Comparison of ENCODE assay signal across 1 cellular context in the genomic region with DNA sequence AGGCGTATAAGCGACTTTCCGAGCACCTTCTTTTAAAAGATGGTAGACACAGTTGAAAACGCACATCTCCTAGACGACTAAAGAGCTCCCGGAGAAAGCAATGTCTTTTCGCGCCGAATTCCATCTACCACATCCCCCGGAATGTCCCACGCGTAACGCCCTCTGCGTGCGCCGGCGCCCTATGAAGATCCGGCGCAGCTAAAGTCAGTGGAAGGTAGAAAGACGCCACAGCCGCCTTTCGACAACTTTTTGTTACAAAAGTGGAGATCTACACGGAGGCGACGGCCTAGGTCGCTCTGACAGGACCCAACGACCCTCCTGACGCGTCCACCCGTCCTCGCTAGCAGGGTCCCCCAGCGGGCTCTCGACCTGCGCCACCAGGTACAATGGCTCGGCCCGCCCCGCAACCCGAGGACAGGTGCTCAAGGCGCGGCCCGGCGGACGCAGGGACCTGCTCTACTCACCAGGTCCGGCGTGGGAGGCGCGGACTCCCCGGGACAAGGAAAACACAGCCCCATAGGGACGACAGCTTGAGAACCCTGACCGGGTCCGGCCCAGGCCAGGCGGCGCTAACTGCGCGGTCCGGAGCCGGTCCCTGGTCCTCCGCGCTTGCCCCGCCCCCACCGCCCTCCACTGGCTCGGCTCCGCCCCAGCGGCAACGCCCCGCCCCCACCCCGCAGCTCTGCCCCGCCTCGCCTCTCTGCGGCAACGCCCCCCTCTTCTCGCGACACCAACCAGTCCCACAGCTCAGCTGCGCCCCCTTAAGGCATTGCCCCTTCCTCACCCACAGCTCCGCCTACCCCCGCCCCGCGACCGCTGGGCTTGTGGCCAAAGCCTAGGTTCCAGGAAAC.
TF ChIP-seq lines count a peak whose summit lies in the region.

A gene with protein sequence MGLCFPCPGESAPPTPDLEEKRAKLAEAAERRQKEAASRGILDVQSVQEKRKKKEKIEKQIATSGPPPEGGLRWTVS (minus strand): TSS at position 571 of the 851 bp plus-strand sequence. CDS start 53 bp downstream, at position 518.

TF ChIP-seq in K562, 482 proteins besides CTCF, POLR2A, EP300 and RAD21 (continued from another document and continues in another):
- TF ChIP-seq, protein P1, sequence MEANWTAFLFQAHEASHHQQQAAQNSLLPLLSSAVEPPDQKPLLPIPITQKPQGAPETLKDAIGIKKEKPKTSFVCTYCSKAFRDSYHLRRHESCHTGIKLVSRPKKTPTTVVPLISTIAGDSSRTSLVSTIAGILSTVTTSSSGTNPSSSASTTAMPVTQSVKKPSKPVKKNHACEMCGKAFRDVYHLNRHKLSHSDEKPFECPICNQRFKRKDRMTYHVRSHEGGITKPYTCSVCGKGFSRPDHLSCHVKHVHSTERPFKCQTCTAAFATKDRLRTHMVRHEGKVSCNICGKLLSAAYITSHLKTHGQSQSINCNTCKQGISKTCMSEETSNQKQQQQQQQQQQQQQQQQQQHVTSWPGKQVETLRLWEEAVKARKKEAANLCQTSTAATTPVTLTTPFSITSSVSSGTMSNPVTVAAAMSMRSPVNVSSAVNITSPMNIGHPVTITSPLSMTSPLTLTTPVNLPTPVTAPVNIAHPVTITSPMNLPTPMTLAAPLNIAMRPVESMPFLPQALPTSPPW (CRISPR knock-in tag; IDR thresholded peaks at IDR 0.05): peak; percentile 91
- TF ChIP-seq NFIC (IDR thresholded peaks at IDR 0.05) (peak; percentile 93), ZNF445 (CRISPR knock-in tag; IDR thresholded peaks at IDR 0.05; ENCODE audit: low read depth) (no peak), SUPT5H (IDR thresholded peaks at IDR 0.05) (peak; percentile 85), ZNF24 (IDR thresholded peaks at IDR 0.05) (0 out of 2 replicates have a peak, but pooled peaks have one; percentile 19), ZBTB7A (IDR thresholded peaks at IDR 0.05; ENCODE audit: borderline replicate concordance, control insufficient read depth, low read depth, low read length) (peak; percentile 39; the same call in 1 of the 2 replicates), RBM25 (IDR thresholded peaks at IDR 0.05; ENCODE audit: low read depth, low read length, severe bottlenecking) (peak; percentile 27), TAF9B (IDR thresholded peaks at IDR 0.05; ENCODE audit: partially characterized antibody) (peak; percentile 17), CCAR2 (IDR thresholded peaks at IDR 0.05; ENCODE audit: low read depth, low read length) (no peak), RBBP5 (IDR thresholded peaks at IDR 0.05; ENCODE audit: borderline replicate concordance, insufficient read depth, low read length, poor library complexity, severe bottlenecking) (peak; percentile 81), YY1 (IDR thresholded peaks at IDR 0.05; ENCODE audit: borderline replicate concordance in 1 of 3, control insufficient read depth in 1 of 3, extremely low read depth in 1 of 3, insufficient read depth in 3 of 3, insufficient read length in 1 of 3, insufficient replicate concordance in 2 of 3, low read depth in 1 of 3, low read length in 2 of 3) (peak in 2 of 3 experiments; percentile 20 to 69), ZFX (CRISPR knock-in tag; IDR thresholded peaks at IDR 0.05) (peak; percentile 94), EP400 (IDR thresholded peaks at IDR 0.05) (peak; percentile 72), PHF8 (IDR thresholded peaks at IDR 0.05; ENCODE audit: borderline replicate concordance, low read length) (peak; percentile 96), POLR3A (IDR thresholded peaks at IDR 0.05; ENCODE audit: borderline replicate concordance, extremely low read depth, insufficient read depth, insufficient read length) (no peak), CXXC5 (CRISPR knock-in tag; IDR thresholded peaks at IDR 0.05) (peak; percentile 79), MAZ (CRISPR knock-in tag; conservative IDR thresholded peaks at IDR 0.05 in 1 of 2, IDR thresholded peaks at IDR 0.05 in 1 of 2) (peak; percentile 69 to 92; a peak in 3 of 4 replicates), ATF7 (IDR thresholded peaks at IDR 0.05) (peak; percentile 73; the same call in 1 of the 2 replicates), ZNF174 (CRISPR knock-in tag; IDR thresholded peaks at IDR 0.05) (0 out of 2 replicates have a peak, but pooled peaks have one; percentile 46), FOXM1 (IDR thresholded peaks at IDR 0.05; ENCODE audit: low read depth) (no peak), FOXM1 (CRISPR knock-in tag; IDR thresholded peaks at IDR 0.05; ENCODE audit: low read depth) (0 out of 2 replicates have a peak, but pooled peaks have one; percentile 68), KDM5B (IDR thresholded peaks at IDR 0.05; ENCODE audit: insufficient replicate concordance, low read depth, low read length) (peak; percentile 89), CHD2 (IDR thresholded peaks at IDR 0.05; ENCODE audit: low read depth, low read length) (peak; percentile 95), RB1 (IDR thresholded peaks at IDR 0.05; ENCODE audit: low read depth) (peak; percentile 43; the same call in 1 of the 2 replicates), MBD2 (IDR thresholded peaks at IDR 0.05; ENCODE audit: borderline replicate concordance, low read depth) (0 out of 2 replicates have a peak, but pooled peaks have one; percentile 44), NR2C2 (CRISPR knock-in tag; IDR thresholded peaks at IDR 0.05) (no peak), NR2C2 (tag; IDR thresholded peaks at IDR 0.05) (no peak)
- TF ChIP-seq, protein P2, sequence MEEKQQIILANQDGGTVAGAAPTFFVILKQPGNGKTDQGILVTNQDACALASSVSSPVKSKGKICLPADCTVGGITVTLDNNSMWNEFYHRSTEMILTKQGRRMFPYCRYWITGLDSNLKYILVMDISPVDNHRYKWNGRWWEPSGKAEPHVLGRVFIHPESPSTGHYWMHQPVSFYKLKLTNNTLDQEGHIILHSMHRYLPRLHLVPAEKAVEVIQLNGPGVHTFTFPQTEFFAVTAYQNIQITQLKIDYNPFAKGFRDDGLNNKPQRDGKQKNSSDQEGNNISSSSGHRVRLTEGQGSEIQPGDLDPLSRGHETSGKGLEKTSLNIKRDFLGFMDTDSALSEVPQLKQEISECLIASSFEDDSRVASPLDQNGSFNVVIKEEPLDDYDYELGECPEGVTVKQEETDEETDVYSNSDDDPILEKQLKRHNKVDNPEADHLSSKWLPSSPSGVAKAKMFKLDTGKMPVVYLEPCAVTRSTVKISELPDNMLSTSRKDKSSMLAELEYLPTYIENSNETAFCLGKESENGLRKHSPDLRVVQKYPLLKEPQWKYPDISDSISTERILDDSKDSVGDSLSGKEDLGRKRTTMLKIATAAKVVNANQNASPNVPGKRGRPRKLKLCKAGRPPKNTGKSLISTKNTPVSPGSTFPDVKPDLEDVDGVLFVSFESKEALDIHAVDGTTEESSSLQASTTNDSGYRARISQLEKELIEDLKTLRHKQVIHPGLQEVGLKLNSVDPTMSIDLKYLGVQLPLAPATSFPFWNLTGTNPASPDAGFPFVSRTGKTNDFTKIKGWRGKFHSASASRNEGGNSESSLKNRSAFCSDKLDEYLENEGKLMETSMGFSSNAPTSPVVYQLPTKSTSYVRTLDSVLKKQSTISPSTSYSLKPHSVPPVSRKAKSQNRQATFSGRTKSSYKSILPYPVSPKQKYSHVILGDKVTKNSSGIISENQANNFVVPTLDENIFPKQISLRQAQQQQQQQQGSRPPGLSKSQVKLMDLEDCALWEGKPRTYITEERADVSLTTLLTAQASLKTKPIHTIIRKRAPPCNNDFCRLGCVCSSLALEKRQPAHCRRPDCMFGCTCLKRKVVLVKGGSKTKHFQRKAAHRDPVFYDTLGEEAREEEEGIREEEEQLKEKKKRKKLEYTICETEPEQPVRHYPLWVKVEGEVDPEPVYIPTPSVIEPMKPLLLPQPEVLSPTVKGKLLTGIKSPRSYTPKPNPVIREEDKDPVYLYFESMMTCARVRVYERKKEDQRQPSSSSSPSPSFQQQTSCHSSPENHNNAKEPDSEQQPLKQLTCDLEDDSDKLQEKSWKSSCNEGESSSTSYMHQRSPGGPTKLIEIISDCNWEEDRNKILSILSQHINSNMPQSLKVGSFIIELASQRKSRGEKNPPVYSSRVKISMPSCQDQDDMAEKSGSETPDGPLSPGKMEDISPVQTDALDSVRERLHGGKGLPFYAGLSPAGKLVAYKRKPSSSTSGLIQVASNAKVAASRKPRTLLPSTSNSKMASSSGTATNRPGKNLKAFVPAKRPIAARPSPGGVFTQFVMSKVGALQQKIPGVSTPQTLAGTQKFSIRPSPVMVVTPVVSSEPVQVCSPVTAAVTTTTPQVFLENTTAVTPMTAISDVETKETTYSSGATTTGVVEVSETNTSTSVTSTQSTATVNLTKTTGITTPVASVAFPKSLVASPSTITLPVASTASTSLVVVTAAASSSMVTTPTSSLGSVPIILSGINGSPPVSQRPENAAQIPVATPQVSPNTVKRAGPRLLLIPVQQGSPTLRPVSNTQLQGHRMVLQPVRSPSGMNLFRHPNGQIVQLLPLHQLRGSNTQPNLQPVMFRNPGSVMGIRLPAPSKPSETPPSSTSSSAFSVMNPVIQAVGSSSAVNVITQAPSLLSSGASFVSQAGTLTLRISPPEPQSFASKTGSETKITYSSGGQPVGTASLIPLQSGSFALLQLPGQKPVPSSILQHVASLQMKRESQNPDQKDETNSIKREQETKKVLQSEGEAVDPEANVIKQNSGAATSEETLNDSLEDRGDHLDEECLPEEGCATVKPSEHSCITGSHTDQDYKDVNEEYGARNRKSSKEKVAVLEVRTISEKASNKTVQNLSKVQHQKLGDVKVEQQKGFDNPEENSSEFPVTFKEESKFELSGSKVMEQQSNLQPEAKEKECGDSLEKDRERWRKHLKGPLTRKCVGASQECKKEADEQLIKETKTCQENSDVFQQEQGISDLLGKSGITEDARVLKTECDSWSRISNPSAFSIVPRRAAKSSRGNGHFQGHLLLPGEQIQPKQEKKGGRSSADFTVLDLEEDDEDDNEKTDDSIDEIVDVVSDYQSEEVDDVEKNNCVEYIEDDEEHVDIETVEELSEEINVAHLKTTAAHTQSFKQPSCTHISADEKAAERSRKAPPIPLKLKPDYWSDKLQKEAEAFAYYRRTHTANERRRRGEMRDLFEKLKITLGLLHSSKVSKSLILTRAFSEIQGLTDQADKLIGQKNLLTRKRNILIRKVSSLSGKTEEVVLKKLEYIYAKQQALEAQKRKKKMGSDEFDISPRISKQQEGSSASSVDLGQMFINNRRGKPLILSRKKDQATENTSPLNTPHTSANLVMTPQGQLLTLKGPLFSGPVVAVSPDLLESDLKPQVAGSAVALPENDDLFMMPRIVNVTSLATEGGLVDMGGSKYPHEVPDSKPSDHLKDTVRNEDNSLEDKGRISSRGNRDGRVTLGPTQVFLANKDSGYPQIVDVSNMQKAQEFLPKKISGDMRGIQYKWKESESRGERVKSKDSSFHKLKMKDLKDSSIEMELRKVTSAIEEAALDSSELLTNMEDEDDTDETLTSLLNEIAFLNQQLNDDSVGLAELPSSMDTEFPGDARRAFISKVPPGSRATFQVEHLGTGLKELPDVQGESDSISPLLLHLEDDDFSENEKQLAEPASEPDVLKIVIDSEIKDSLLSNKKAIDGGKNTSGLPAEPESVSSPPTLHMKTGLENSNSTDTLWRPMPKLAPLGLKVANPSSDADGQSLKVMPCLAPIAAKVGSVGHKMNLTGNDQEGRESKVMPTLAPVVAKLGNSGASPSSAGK (IDR thresholded peaks at IDR 0.05): peak; percentile 62; the same call in 1 of the 2 replicates
- TF ChIP-seq, protein P3, sequence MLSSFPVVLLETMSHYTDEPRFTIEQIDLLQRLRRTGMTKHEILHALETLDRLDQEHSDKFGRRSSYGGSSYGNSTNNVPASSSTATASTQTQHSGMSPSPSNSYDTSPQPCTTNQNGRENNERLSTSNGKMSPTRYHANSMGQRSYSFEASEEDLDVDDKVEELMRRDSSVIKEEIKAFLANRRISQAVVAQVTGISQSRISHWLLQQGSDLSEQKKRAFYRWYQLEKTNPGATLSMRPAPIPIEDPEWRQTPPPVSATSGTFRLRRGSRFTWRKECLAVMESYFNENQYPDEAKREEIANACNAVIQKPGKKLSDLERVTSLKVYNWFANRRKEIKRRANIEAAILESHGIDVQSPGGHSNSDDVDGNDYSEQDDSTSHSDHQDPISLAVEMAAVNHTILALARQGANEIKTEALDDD (IDR thresholded peaks at IDR 0.05): no peak
- TF ChIP-seq, protein P4, sequence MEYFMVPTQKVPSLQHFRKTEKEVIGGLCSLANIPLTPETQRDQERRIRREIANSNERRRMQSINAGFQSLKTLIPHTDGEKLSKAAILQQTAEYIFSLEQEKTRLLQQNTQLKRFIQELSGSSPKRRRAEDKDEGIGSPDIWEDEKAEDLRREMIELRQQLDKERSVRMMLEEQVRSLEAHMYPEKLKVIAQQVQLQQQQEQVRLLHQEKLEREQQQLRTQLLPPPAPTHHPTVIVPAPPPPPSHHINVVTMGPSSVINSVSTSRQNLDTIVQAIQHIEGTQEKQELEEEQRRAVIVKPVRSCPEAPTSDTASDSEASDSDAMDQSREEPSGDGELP (CRISPR knock-in tag; IDR thresholded peaks at IDR 0.05; ENCODE audit: borderline replicate concordance): peak; percentile 65; the same call in 1 of the 2 replicates
- TF ChIP-seq, protein P5, sequence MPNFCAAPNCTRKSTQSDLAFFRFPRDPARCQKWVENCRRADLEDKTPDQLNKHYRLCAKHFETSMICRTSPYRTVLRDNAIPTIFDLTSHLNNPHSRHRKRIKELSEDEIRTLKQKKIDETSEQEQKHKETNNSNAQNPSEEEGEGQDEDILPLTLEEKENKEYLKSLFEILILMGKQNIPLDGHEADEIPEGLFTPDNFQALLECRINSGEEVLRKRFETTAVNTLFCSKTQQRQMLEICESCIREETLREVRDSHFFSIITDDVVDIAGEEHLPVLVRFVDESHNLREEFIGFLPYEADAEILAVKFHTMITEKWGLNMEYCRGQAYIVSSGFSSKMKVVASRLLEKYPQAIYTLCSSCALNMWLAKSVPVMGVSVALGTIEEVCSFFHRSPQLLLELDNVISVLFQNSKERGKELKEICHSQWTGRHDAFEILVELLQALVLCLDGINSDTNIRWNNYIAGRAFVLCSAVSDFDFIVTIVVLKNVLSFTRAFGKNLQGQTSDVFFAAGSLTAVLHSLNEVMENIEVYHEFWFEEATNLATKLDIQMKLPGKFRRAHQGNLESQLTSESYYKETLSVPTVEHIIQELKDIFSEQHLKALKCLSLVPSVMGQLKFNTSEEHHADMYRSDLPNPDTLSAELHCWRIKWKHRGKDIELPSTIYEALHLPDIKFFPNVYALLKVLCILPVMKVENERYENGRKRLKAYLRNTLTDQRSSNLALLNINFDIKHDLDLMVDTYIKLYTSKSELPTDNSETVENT (CRISPR knock-in tag; IDR thresholded peaks at IDR 0.05): peak; percentile 74
- TF ChIP-seq, protein P6, sequence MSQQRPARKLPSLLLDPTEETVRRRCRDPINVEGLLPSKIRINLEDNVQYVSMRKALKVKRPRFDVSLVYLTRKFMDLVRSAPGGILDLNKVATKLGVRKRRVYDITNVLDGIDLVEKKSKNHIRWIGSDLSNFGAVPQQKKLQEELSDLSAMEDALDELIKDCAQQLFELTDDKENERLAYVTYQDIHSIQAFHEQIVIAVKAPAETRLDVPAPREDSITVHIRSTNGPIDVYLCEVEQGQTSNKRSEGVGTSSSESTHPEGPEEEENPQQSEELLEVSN (IDR thresholded peaks at IDR 0.05; ENCODE audit: borderline replicate concordance in 1 of 2, extremely low read depth in 1 of 2, insufficient read depth in 1 of 2, insufficient read length in 1 of 2, low read depth in 1 of 2, low read length in 1 of 2, poor library complexity in 1 of 2, severe bottlenecking in 1 of 2): peak; percentile 46 to 64
